ENCODE assay signal across 1 cellular context in genomic region chr10:35126530-35127288, GRCh38.
TF ChIP-seq lines count a peak whose summit lies in the region.

CREM (plus strand) TSS chr10:35126846; CDS start chr10:35137836, 10,990 bp downstream.

TF ChIP-seq in HepG2, 621 proteins besides CTCF, POLR2A, EP300 and RAD21 (continued from another document and continues in another):
- no peak for TF ChIP-seq PBX2 (CRISPR knock-in tag; IDR thresholded peaks at IDR 0.05)
- no peak for TF ChIP-seq HOXA7 (CRISPR knock-in tag; IDR thresholded peaks at IDR 0.05)
- TF ChIP-seq ZNF607 (CRISPR knock-in tag; IDR thresholded peaks at IDR 0.05; ENCODE audit: borderline replicate concordance): no peak; the same call in none of the 2 replicates
- peak; percentile 94 for TF ChIP-seq ZBTB21 (CRISPR knock-in tag; IDR thresholded peaks at IDR 0.05)
- 0 out of 2 replicates have a peak, but pooled peaks have one; percentile 71 for TF ChIP-seq CENPT (CRISPR knock-in tag; IDR thresholded peaks at IDR 0.05; ENCODE audit: low read depth)
- TF ChIP-seq ZNF251 (CRISPR knock-in tag; IDR thresholded peaks at IDR 0.05): 0 out of 2 replicates have a peak, but pooled peaks have one; percentile 27
- TF ChIP-seq RBM22 (optimal IDR thresholded peaks at IDR 0.05; ENCODE audit: low read length): no peak
- TF ChIP-seq ZBTB7B (CRISPR knock-in tag; IDR thresholded peaks at IDR 0.05): peak; percentile 64; the same call in 1 of the 2 replicates
- TF ChIP-seq ZNF451 (CRISPR knock-in tag; IDR thresholded peaks at IDR 0.05): peak; percentile 70; the same call in 1 of the 2 replicates
- TF ChIP-seq ZNF766 (CRISPR knock-in tag; IDR thresholded peaks at IDR 0.05; ENCODE audit: borderline replicate concordance): no peak; the same call in 1 of the 2 replicates
- TF ChIP-seq BHLHE40 (IDR thresholded peaks at IDR 0.05; ENCODE audit: low read length): peak; percentile 93
- no peak for TF ChIP-seq GZF1 (CRISPR knock-in tag; IDR thresholded peaks at IDR 0.05)
- TF ChIP-seq TRIM22 (IDR thresholded peaks at IDR 0.05): no peak
- 0 out of 2 replicates have a peak, but pooled peaks have one; percentile 44 for TF ChIP-seq SRY (CRISPR knock-in tag; IDR thresholded peaks at IDR 0.05)
- TF ChIP-seq RBM39 (IDR thresholded peaks at IDR 0.05; ENCODE audit: low read depth, low read length, poor library complexity, severe bottlenecking): no peak
- TF ChIP-seq STAT6 (CRISPR knock-in tag; IDR thresholded peaks at IDR 0.05; ENCODE audit: borderline replicate concordance): no peak; the same call in 1 of the 2 replicates
- TF ChIP-seq ZKSCAN8 (CRISPR knock-in tag; IDR thresholded peaks at IDR 0.05; ENCODE audit: borderline replicate concordance): no peak
- no peak for TF ChIP-seq STAT5B (CRISPR knock-in tag; IDR thresholded peaks at IDR 0.05)
- TF ChIP-seq MTA1 (CRISPR knock-in tag; IDR thresholded peaks at IDR 0.05; ENCODE audit: borderline replicate concordance): peak; percentile 67; the same call in 1 of the 2 replicates
- TF ChIP-seq NR2F2 (IDR thresholded peaks at IDR 0.05; ENCODE audit: borderline replicate concordance, low read depth): no peak; the same call in 1 of the 2 replicates
- TF ChIP-seq ZNF549 (CRISPR knock-in tag; IDR thresholded peaks at IDR 0.05): no peak
- TF ChIP-seq THYN1 (CRISPR knock-in tag; IDR thresholded peaks at IDR 0.05; ENCODE audit: borderline replicate concordance, low read depth): no peak
- peak; percentile 14; the same call in 1 of the 2 replicates for TF ChIP-seq JUN (CRISPR knock-in tag; IDR thresholded peaks at IDR 0.05)
- no peak for TF ChIP-seq SMARCC2 (IDR thresholded peaks at IDR 0.05)
- no peak for TF ChIP-seq FOXP1 (IDR thresholded peaks at IDR 0.05)
- TF ChIP-seq FOXP1 (CRISPR knock-in tag; IDR thresholded peaks at IDR 0.05): peak; percentile 53
- no peak for TF ChIP-seq ZNF672 (CRISPR knock-in tag; IDR thresholded peaks at IDR 0.05)
- TF ChIP-seq U2AF1 (optimal IDR thresholded peaks at IDR 0.05; ENCODE audit: low read depth, low read length): no peak
- TF ChIP-seq PRDM10 (CRISPR knock-in tag; IDR thresholded peaks at IDR 0.05; ENCODE audit: low read depth): 0 out of 2 replicates have a peak, but pooled peaks have one; percentile 4
- TF ChIP-seq ZNF564 (CRISPR knock-in tag; IDR thresholded peaks at IDR 0.05): peak; percentile 89
- peak; percentile 82 for TF ChIP-seq POLR2AphosphoS5 (IDR thresholded peaks at IDR 0.05; ENCODE audit: low read depth, low read length)
- TF ChIP-seq ZBTB46 (CRISPR knock-in tag; IDR thresholded peaks at IDR 0.05; ENCODE audit: borderline replicate concordance): no peak
- peak; percentile 62; the same call in 1 of the 2 replicates for TF ChIP-seq CHD2 (IDR thresholded peaks at IDR 0.05; ENCODE audit: low read depth, low read length)
- TF ChIP-seq FOXA3 (CRISPR knock-in tag; IDR thresholded peaks at IDR 0.05): peak; percentile 63
- TF ChIP-seq ZNF567 (CRISPR knock-in tag; IDR thresholded peaks at IDR 0.05; ENCODE audit: borderline replicate concordance): no peak
- peak; percentile 87 for TF ChIP-seq ZNF639 (CRISPR knock-in tag; conservative IDR thresholded peaks at IDR 0.05)
- TF ChIP-seq SP5 (CRISPR knock-in tag; IDR thresholded peaks at IDR 0.05; ENCODE audit: borderline replicate concordance, low read depth): no peak
- peak; percentile 80 for TF ChIP-seq PHF5A (CRISPR knock-in tag; IDR thresholded peaks at IDR 0.05; ENCODE audit: low read depth, unreplicated experiment)
- peak; percentile 76 for TF ChIP-seq GABPA (IDR thresholded peaks at IDR 0.05; ENCODE audit: low read depth, low read length)
- peak; percentile 90 for TF ChIP-seq GABPA (CRISPR knock-in tag; IDR thresholded peaks at IDR 0.05; ENCODE audit: low read depth)
- no peak; the same call in 1 of the 2 replicates for TF ChIP-seq ZBTB38 (CRISPR knock-in tag; IDR thresholded peaks at IDR 0.05)
- TF ChIP-seq DNMT3B (CRISPR knock-in tag; conservative IDR thresholded peaks at IDR 0.05): no peak; the same call in 1 of the 2 replicates
- peak; percentile 12; the same call in 1 of the 2 replicates for TF ChIP-seq ZNF563 (CRISPR knock-in tag; IDR thresholded peaks at IDR 0.05)
- TF ChIP-seq NPAS2 (CRISPR knock-in tag; IDR thresholded peaks at IDR 0.05; ENCODE audit: borderline replicate concordance): no peak
- TF ChIP-seq SRSF9 (IDR thresholded peaks at IDR 0.05; ENCODE audit: borderline replicate concordance, insufficient read depth, low read depth, low read length, poor library complexity, severe bottlenecking): no peak
- peak; percentile 35; the same call in 1 of the 2 replicates for TF ChIP-seq NFE2L1 (CRISPR knock-in tag; IDR thresholded peaks at IDR 0.05; ENCODE audit: borderline replicate concordance)
- TF ChIP-seq XRCC5 (optimal IDR thresholded peaks at IDR 0.05; ENCODE audit: low read length): peak; percentile 24
- peak; percentile 81 for TF ChIP-seq ATF1 (CRISPR knock-in tag; IDR thresholded peaks at IDR 0.05)
- TF ChIP-seq KLF6 (CRISPR knock-in tag; IDR thresholded peaks at IDR 0.05): peak; percentile 50; the same call in 1 of the 2 replicates
- TF ChIP-seq ZNF367 (CRISPR knock-in tag; IDR thresholded peaks at IDR 0.05; ENCODE audit: borderline replicate concordance): no peak
- peak; percentile 71 for TF ChIP-seq PHF20 (CRISPR knock-in tag; IDR thresholded peaks at IDR 0.05)
- peak; percentile 71; the same call in 1 of the 2 replicates for TF ChIP-seq KDM4B (CRISPR knock-in tag; IDR thresholded peaks at IDR 0.05)
- 0 out of 2 replicates have a peak, but pooled peaks have one; percentile 8 for TF ChIP-seq ZBED4 (CRISPR knock-in tag; IDR thresholded peaks at IDR 0.05; ENCODE audit: borderline replicate concordance)
